In genomic region chr7:124784879-124785818, GRCh38 we compare ENCODE assay signal across 8 cellular contexts. TPM values are rescaled to one million over a fixed set of nuclear protein-coding genes. Genes with fewer than 3 reads are reported as not detected.
DNase-seq lines count a peak whose midpoint lies in the region; ATAC-seq, FAIRE-seq and TF ChIP-seq lines count a peak whose summit lies in the region.

No MANE protein-coding gene starts in this region.

- no peaks in the 10 kb centered on the region for H4K20me1 ChIP-seq in GM12878 (ENCODE audit: control insufficient read depth, insufficient read depth)

- in situ Hi-C loops in GM12878 (cut with MboI) = loop anchor here (10.0 kb wide), 1 partner anchor 620 kb away; no protein-coding TSS in a partner anchor

- CTCF ChIA-PET in GM12878 (lab: Yijun Ruan, JAX) = interaction anchor here (0.6 to 3.7 kb wide), 16 partner anchors 9 to 907 kb away, joined by 3 to 37 read pairs (median 3); no protein-coding TSS in a partner anchor

- no peaks in the 10 kb centered on the region for H3K36me3 ChIP-seq in GM12878 (ENCODE audit: control insufficient read depth in 2 of 2, insufficient read depth in 2 of 2, low read length in 1 of 2)

- no peaks in the 10 kb centered on the region for H3K9me3 ChIP-seq in GM12878 (replicated peaks; ENCODE audit: control insufficient read depth, insufficient read depth, low read length)

- H3K4me3 ChIP-seq in GM12878 = no peak overlapping the region

- no peak overlapping the region for H2AFZ ChIP-seq in GM12878 (ENCODE audit: control insufficient read depth, low read depth, low read length)

- peak; percentile 67 to 75 (median 70) for TF ChIP-seq CTCF in GM12878 (IDR thresholded peaks at IDR 0.05 in 2 of 3, conservative IDR thresholded peaks at IDR 0.05 in 1 of 3; ENCODE audit: control insufficient read depth in 2 of 3, extremely low read depth in 1 of 3, insufficient read depth in 1 of 3, low read depth in 3 of 3, low read length in 3 of 3)

- 57% methylated on average over 8 of the region's 9 CpGs for WGBS in GM12878 (ENCODE audit: insufficient coverage, insufficient replicate concordance, low lambda C conversion rate, missing lambda C conversion rate)

- POLR2A ChIA-PET in GM12878 (lab: Charles Lee) = no interaction called here

- peak; percentile 73 for FAIRE-seq in GM12878 (lab: Jason Lieb, UNC)

- RAD21 ChIA-PET in GM12878 (lab: Charles Lee; ENCODE audit: unreplicated experiment) = interaction anchor here (1.3 to 1.9 kb wide), 5 partner anchors 510 to 684 kb away, joined by 3 to 18 read pairs (median 6); no protein-coding TSS in a partner anchor

- ATAC-seq in GM19351 (IDR thresholded peaks at IDR 0.05; ENCODE audit: unreplicated experiment) = peak; percentile 90
- peak; percentile 81 for ATAC-seq in HG03460 (IDR thresholded peaks at IDR 0.05; ENCODE audit: unreplicated experiment)
- ATAC-seq in GM12878 = peak; percentile 77

- no peaks in the 10 kb centered on the region; a peak in 1 of 4 replicates for H3K27me3 ChIP-seq in GM12878 (replicated peaks in 1 of 2; ENCODE audit: control insufficient read depth in 2 of 2, insufficient read depth in 2 of 2, low read length in 1 of 2)

- SMC1A ChIA-PET in GM12878 (lab: Charles Lee; ENCODE audit: uncharacterized antibody, unreplicated experiment) = interaction anchor here (0.6 to 2.9 kb wide), 7 partner anchors 15 to 684 kb away, joined by 3 to 15 read pairs (median 5); no protein-coding TSS in a partner anchor

- TF ChIP-seq RAD21 in GM12878 (IDR thresholded peaks at IDR 0.05; ENCODE audit: insufficient read depth, low read depth, low read length) = peak; percentile 95

- no TSS peak for BruUV-seq in GM12878 (replicated peaks; lab: Mats Ljungman, UMichigan)

- peak; percentile 73 for DNase-seq in D341Med (ENCODE audit: low spot score)
- DNase-seq in NCI-H526 treated with DMSO at 0.1 percent for 48 hours (lab: John Stamatoyannopoulos, UW) = peak; percentile 65
- DNase-seq in GM12878 (ENCODE audit: low read depth, low spot score) = no peak
- DNase-seq in iPS-NIHi7 (ENCODE audit: extremely low spot score) = peak; percentile 65
- DNase-seq in substantia nigra (lab: John Stamatoyannopoulos, UW) = peak in 34 of 49 donors; percentile 10 to 66 (median 45)
- DNase-seq in cerebellar nuclear complex (lab: John Stamatoyannopoulos, UW) = no peak

- no peak overlapping the region for H3K9ac ChIP-seq in GM12878 (ENCODE audit: control insufficient read depth, insufficient read depth, low read length)

- H3K4me2 ChIP-seq in GM12878 (ENCODE audit: control insufficient read depth, insufficient read depth) = no peak overlapping the region

- TF ChIP-seq POLR2A in GM12878 (IDR thresholded peaks at IDR 0.05; ENCODE audit: low read depth, low read length) = no peak

- H3K4me1 ChIP-seq in GM12878 (ENCODE audit: control insufficient read depth, insufficient read depth, low read length) = no peaks in the 10 kb centered on the region

- H3K27ac ChIP-seq in GM12878 (ENCODE audit: control insufficient read depth, insufficient read depth) (no peak overlapping the region), substantia nigra (ENCODE audit: low read depth, low read length, poor library complexity, severe bottlenecking) (no peak overlapping the region)

- no peaks in the 10 kb centered on the region for H3K79me2 ChIP-seq in GM12878 (ENCODE audit: control insufficient read depth, insufficient read depth, low read length)

- TF ChIP-seq EP300 in GM12878 (IDR thresholded peaks at IDR 0.05; ENCODE audit: borderline replicate concordance in 1 of 2, control insufficient read depth in 1 of 2, low read depth in 2 of 2, low read length in 2 of 2) = no peak

- intact Hi-C loops in GM12878 (cut with micrococcal nuclease; ENCODE audit: unreplicated experiment) = loop anchor here (1.0 to 10.0 kb wide), 5 partner anchors 60 to 684 kb away; no protein-coding TSS in a partner anchor

TF ChIP-seq in GM12878, 131 proteins besides CTCF, POLR2A, EP300 and RAD21:
- no peak for TF ChIP-seq PKNOX1 (IDR thresholded peaks at IDR 0.05)
- TF ChIP-seq YY1 (IDR thresholded peaks at IDR 0.05; ENCODE audit: low read depth, low read length) = 0 out of 2 replicates have a peak, but pooled peaks have one; percentile 47
- peak; percentile 87 for TF ChIP-seq SMC3 (IDR thresholded peaks at IDR 0.05; ENCODE audit: borderline replicate concordance, low read length)
- TF ChIP-seq MXI1 (IDR thresholded peaks at IDR 0.05; ENCODE audit: low read depth, low read length) = no peak
- TF ChIP-seq ZNF217 (IDR thresholded peaks at IDR 0.05) = no peak
- peak in 1 of 2 experiments; percentile 31; a peak in 2 of 4 replicates for TF ChIP-seq BHLHE40 (IDR thresholded peaks at IDR 0.05; ENCODE audit: borderline replicate concordance in 1 of 2, low read depth in 2 of 2, low read length in 1 of 2)
- TF ChIP-seq ZNF384 (IDR thresholded peaks at IDR 0.05; ENCODE audit: borderline replicate concordance, low read depth, low read length) = peak; percentile 55; the same call in 1 of the 2 replicates
- no peak for TF ChIP-seq IRF3 (IDR thresholded peaks at IDR 0.05)

RNA-seq across cellular contexts. Expression of gene GPR37, which starts 19.6 kb away (rescaled TPM):
- not detected in 2 replicates for total RNA-seq in GM12878 (2013; cell fraction: nucleolus; rRNA removed)
- total RNA-seq in GM12878 (2014; rRNA removed) (not detected in 2 replicates), GM12878 (2014; rRNA removed; fragmentation: Illumina TruSeq; extraction: Trizol) (not detected in 2 replicates), GM12878 (2021) (not detected in 2 replicates)
- polyA plus RNA-seq in GM12878 (2011; ENCODE audit: low read depth) = not detected
- polyA plus RNA-seq in GM12878 (2011; rRNA removed) (not detected in 2 replicates), GM12878 (2014; fragmentation: Illumina TruSeq; extraction: Trizol) (not detected in 2 replicates), GM12878 (2014; fragmentation: Nextera tagmentation; extraction: Ambion mirVana) (under 1 TPM in 1 of 2 experiments, not detected in 1; 0.02 TPM), GM12878 (2014; rRNA removed) (not detected in 2 replicates), GM12878 (2016; fragmentation: Nextera tagmentation; extraction: Ambion mirVana) (not detected)
- not detected in 2 replicates for polyA plus RNA-seq in GM12878 (2011; cell fraction: cytosol; rRNA removed)
- polyA plus RNA-seq in GM12878 (2011; cell fraction: nucleus; rRNA removed) = not detected in 2 replicates
- polyA plus RNA-seq in GM12878 (2012) = not detected in 2 replicates
- not detected in 2 replicates for polyA minus RNA-seq in GM12878 (2011; rRNA and poly(A)+ RNA removed)
- not detected in 2 replicates for polyA minus RNA-seq in GM12878 (2011; cell fraction: cytosol; rRNA and poly(A)+ RNA removed)
- polyA minus RNA-seq in GM12878 (2011; cell fraction: nucleus; rRNA and poly(A)+ RNA removed) = not detected in 2 replicates

Comparison
In these comparisons a context has a peak if more than half of its experiments do, and no peak if none do; other contexts are left out.
1. DNase-seq: peak in D341Med (single experiment), NCI-H526 treated with DMSO at 0.1 percent for 48 hours (single experiment), iPS-NIHi7 (single experiment) and substantia nigra (34 of 49); none in GM12878 (single experiment) and cerebellar nuclear complex (0 of 2).
2. Peak in every context shown above with its lines, with median percentiles within 50 percentile points of each other: ATAC-seq.